ENCODE assay signal across 8 cellular contexts in the genomic region with DNA sequence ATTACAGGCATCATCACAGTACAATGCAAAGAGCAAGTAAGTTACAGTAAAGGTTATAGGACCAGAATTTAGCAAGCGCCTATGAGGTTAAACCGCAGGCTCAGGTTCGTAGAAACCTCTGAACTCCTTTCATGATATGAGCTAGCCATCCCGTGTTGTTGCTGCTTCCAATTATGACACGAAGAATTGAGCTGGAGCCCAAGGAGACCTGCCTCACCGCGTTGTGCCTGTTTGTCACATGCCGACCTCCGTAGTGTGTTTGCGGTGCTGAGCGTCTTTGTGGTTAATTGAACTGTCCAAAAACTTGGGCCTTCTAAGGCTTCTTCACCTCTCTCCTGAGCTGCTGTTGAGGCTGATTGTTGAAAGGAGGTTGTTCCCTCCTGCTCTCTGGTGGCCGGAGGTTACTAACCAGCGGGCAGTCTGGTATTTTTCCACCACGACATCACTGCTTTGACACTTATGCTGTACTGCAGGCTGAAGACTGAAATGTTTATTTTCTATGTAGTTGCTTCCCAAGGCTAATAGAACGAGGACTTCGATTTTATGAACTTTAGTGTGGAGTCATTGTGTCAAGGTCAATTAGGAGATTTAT.
A peak's percentile ranks its signal among the peaks of the same experiment; 100 is the strongest.
DNase-seq lines count a peak whose midpoint lies in the region; ATAC-seq and TF ChIP-seq lines count a peak whose summit lies in the region.

No MANE protein-coding gene starts in this region.

- H3K27ac ChIP-seq in layer of hippocampus (ENCODE audit: low read depth, low read length) (peak overlapping the region; percentile 79), vagina (peak overlapping the region; percentile 38)

- no peaks in the 10 kb centered on the region for H3K4me1 Mint-ChIP-seq in MCF 10A (ENCODE audit: insufficient read depth, unreplicated experiment)
- peaks cover 5 to 12% of the 10 kb centered on the region in 2 donors for H3K4me1 Mint-ChIP-seq in natural killer cell treated with Interleukin-12 subunit alpha and Interleukin-12 subunit beta and Interleukin-15 and Interleukin-18, amount 100 ng/mL, for 72 hours (ENCODE audit: low read depth in 2 of 2)

- H3K9me3 Mint-ChIP-seq in MCF 10A (ENCODE audit: unreplicated experiment), result no peaks in the 10 kb centered on the region
- H3K9me3 Mint-ChIP-seq in natural killer cell treated with Interleukin-12 subunit alpha and Interleukin-12 subunit beta and Interleukin-15 and Interleukin-18, amount 100 ng/mL, for 72 hours, result no peaks in the 10 kb centered on the region

- ATAC-seq in natural killer cell treated with Interleukin-12 subunit alpha and Interleukin-12 subunit beta and Interleukin-15 and Interleukin-18, amount 100 ng/mL, for 72 hours, result no peak
- ATAC-seq in GM21447 (IDR thresholded peaks at IDR 0.05; ENCODE audit: unreplicated experiment), result no peak

- no peak overlapping the region for H3K27ac Mint-ChIP-seq in MCF 10A (ENCODE audit: low read depth, unreplicated experiment)
- no peak overlapping the region for H3K27ac Mint-ChIP-seq in natural killer cell treated with Interleukin-12 subunit alpha and Interleukin-12 subunit beta and Interleukin-15 and Interleukin-18, amount 100 ng/mL, for 72 hours

- no peaks in the 10 kb centered on the region for H3K9me3 ChIP-seq in vagina

- intact Hi-C loops in MCF 10A (cut with micrococcal nuclease), result no loop called here
- intact Hi-C loops in vagina (cut with DNase I), result no loop called here

- no TSS peak for BruUV-seq in MCF 10A (replicated peaks; lab: Mats Ljungman, UMichigan)

- in situ Hi-C loops in T47D (cut with HindIII; ENCODE audit: low pct_unique_long_range_greater_than_20kb, low sequenced_read_pairs), result no loop called here

- CTCF ChIA-PET in MCF 10A (lab: Yijun Ruan, JAX), result interaction anchor here (1.0 to 1.1 kb wide), 2 partner anchors 13 to 112 kb away, joined by 3 read pairs; no protein-coding TSS in a partner anchor

- no peak for TF ChIP-seq POLR2A in vagina (IDR thresholded peaks at IDR 0.05)

- POLR2A ChIA-PET in MCF 10A (lab: Yijun Ruan, JAX), result interaction anchor here (0.5 to 1.8 kb wide), 5 partner anchors 9 to 148 kb away, joined by 3 to 7 read pairs (median 3); no protein-coding TSS in a partner anchor

- no peak overlapping the region for H3K4me3 ChIP-seq in vagina

- DNase-seq in T47D (ENCODE audit: low read depth in 1 of 2, low spot score in 1 of 2), result peak; percentile 56 to 69
- no peak for DNase-seq in MCF 10A (ENCODE audit: unreplicated experiment)
- peak; percentile 75 for DNase-seq in astrocyte of the hippocampus (ENCODE audit: low read depth, low spot score)
- DNase-seq in vagina (ENCODE audit: extremely low spot score in 2 of 2), result no peak
- DNase-seq in natural killer cell treated with Interleukin-12 subunit alpha and Interleukin-12 subunit beta and Interleukin-15 and Interleukin-18, amount 100 ng/mL, for 72 hours (ENCODE audit: low spot score), result no peak
- DNase-seq in GM19240 (ENCODE audit: insufficient read length, low spot score), result no peak

- peaks cover 4 to 92% of the 10 kb centered on the region in 2 donors for H3K36me3 ChIP-seq in vagina

- no peaks in the 10 kb centered on the region for H3K27me3 Mint-ChIP-seq in MCF 10A (ENCODE audit: insufficient read depth, unreplicated experiment)
- H3K27me3 Mint-ChIP-seq in natural killer cell treated with Interleukin-12 subunit alpha and Interleukin-12 subunit beta and Interleukin-15 and Interleukin-18, amount 100 ng/mL, for 72 hours, result no peaks in the 10 kb centered on the region

- no peak overlapping the region for H3K4me3 Mint-ChIP-seq in MCF 10A (ENCODE audit: unreplicated experiment)
- no peak overlapping the region for H3K4me3 Mint-ChIP-seq in natural killer cell treated with Interleukin-12 subunit alpha and Interleukin-12 subunit beta and Interleukin-15 and Interleukin-18, amount 100 ng/mL, for 72 hours

- TF ChIP-seq CTCF in MCF 10A (IDR thresholded peaks at IDR 0.05; ENCODE audit: unreplicated experiment) (no peak), vagina (IDR thresholded peaks at IDR 0.05) (no peak)

- H3K27me3 ChIP-seq in layer of hippocampus (ENCODE audit: control insufficient read depth, insufficient read depth, low read length), result no peaks in the 10 kb centered on the region
- H3K27me3 ChIP-seq in vagina, result no peaks in the 10 kb centered on the region

- H3K36me3 Mint-ChIP-seq in MCF 10A (ENCODE audit: insufficient read depth, unreplicated experiment), result peaks cover 74% of the 10 kb centered on the region
- peaks cover 36% of the 10 kb centered on the region for H3K36me3 Mint-ChIP-seq in natural killer cell treated with Interleukin-12 subunit alpha and Interleukin-12 subunit beta and Interleukin-15 and Interleukin-18, amount 100 ng/mL, for 72 hours

- H3K4me1 ChIP-seq in vagina, result peaks cover 5% of the 10 kb centered on the region

Comparison
In these comparisons a context has a peak if more than half of its experiments do, and no peak if none do; other contexts are left out.
1. DNase-seq: peak in T47D (2 of 2) and astrocyte of the hippocampus (single experiment); none in MCF 10A (single experiment), vagina (0 of 2), natural killer cell treated with Interleukin-12 subunit alpha and Interleukin-12 subunit beta and Interleukin-15 and Interleukin-18, amount 100 ng/mL, for 72 hours (single experiment) and GM19240 (single experiment).